Comparison of ENCODE assay signal across 8 cellular contexts in the genomic region with DNA sequence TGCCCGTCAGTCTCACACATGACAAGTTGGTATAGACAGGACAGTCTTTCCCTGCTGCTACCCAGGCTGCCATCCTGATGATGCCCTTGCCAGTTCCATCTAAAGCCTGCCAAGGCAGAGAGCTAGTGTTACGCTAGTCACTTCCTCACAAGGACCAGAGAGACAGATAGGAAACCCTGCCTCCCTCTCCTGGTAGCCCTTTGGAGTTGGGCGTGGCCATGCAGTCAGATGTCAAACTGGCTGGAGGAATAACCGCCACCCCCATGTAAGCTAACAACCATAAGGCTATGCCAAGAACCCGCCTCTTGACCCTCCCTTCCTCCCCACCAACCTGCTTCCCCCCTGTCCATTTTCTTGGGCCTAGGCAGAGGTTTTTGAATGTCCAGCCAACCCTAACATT. TPM values are rescaled to one million over a fixed set of nuclear protein-coding genes. Genes with fewer than 3 reads are reported as not detected.
A peak's percentile ranks its signal among the peaks of the same experiment; 100 is the strongest.
DNase-seq lines count a peak whose midpoint lies in the region; ATAC-seq and TF ChIP-seq lines count a peak whose summit lies in the region.

No MANE protein-coding gene starts in this region.

- H3K36me3 ChIP-seq in body of pancreas (replicated peaks in 1 of 2; ENCODE audit: insufficient read depth in 1 of 2, low read depth in 2 of 2) (peaks cover 13 to 14% of the 10 kb centered on the region in 2 donors), mucosa of descending colon (ENCODE audit: low read depth) (no peaks in the 10 kb centered on the region)

- TF ChIP-seq CTCF in body of pancreas (IDR thresholded peaks at IDR 0.05) = no peak
- no peak for TF ChIP-seq CTCF in mucosa of descending colon (IDR thresholded peaks at IDR 0.05)

- H3K4me3 ChIP-seq in body of pancreas = no peak overlapping the region
- no peak overlapping the region for H3K4me3 ChIP-seq in mucosa of descending colon

- no peaks in the 10 kb centered on the region for H3K27me3 ChIP-seq in body of pancreas

- H3K4me1 ChIP-seq in body of pancreas (peaks cover 40% of the 10 kb centered on the region), mucosa of descending colon (ENCODE audit: low read depth) (peaks cover 44% of the 10 kb centered on the region)

- ATAC-seq in body of pancreas (no peak), mucosa of descending colon (peak; percentile 67), GM18858 (IDR thresholded peaks at IDR 0.05; ENCODE audit: unreplicated experiment) (no peak), sciatic nerve (no peak)

- peak; percentile 41 for DNase-seq in AG08395 (ENCODE audit: low spot score)
- DNase-seq in HUDEP-2 (lab: John Stamatoyannopoulos, UW; ENCODE audit: unreplicated experiment in 76 of 76) = peak in 71 of 76 experiments; percentile 30 to 84 (median 64)
- DNase-seq in body of pancreas = peak; percentile 44 to 68 (median 62)
- DNase-seq in mucosa of descending colon = peak; percentile 78 to 89 (median 80)
- no peak for DNase-seq in globus pallidus (ENCODE audit: low spot score)
- no peak for DNase-seq in sciatic nerve (ENCODE audit: low spot score)
- DNase-seq in cortex of kidney (lab: John Stamatoyannopoulos, UW) = no peak

- peak overlapping the region in 3 of 4 donors; percentile 4 to 44 (median 31) for H3K27ac ChIP-seq in body of pancreas

- 30 to 37% methylated on average over 5 of the region's 5 CpGs for WGBS in body of pancreas, 2 donors

- no peak for TF ChIP-seq POLR2A in body of pancreas (IDR thresholded peaks at IDR 0.05)

- intact Hi-C loops in body of pancreas (cut with DNase I) (no loop called here), mucosa of descending colon (cut with DNase I, micrococcal nuclease) (no loop called here), sciatic nerve (cut with DNase I) (no loop called here)

- H3K9me3 ChIP-seq in body of pancreas (no peaks in the 10 kb centered on the region), mucosa of descending colon (no peaks in the 10 kb centered on the region)

RNA-seq across cellular contexts. Expression of a gene that starts 2.8 kb away (rescaled TPM):
- total RNA-seq in body of pancreas = 10 to 100 TPM; 39.4 to 54.1 TPM
- 10 to 100 TPM; 41.4 to 51.6 (median 41.4) TPM for total RNA-seq in mucosa of descending colon
- total RNA-seq in sciatic nerve = 29.6 TPM

RNA-seq across cellular contexts. Expression of a gene that starts 5.9 kb away (rescaled TPM):
- total RNA-seq in body of pancreas = 10 to 100 TPM; 11.4 to 29.0 TPM
- total RNA-seq in mucosa of descending colon = 10 to 100 TPM; 20.5 to 37.6 (median 36.7) TPM
- 10.1 TPM for total RNA-seq in sciatic nerve

RNA-seq across cellular contexts. Expression of a gene that starts 6.0 kb away (rescaled TPM):
- total RNA-seq in body of pancreas (10 to 100 TPM; 27.0 to 30.9 TPM), mucosa of descending colon (10 to 100 TPM; 20.2 to 32.9 (median 25.0) TPM), sciatic nerve (20.6 TPM)

RNA-seq across cellular contexts. Expression of a gene that starts 11.0 kb away (rescaled TPM):
- total RNA-seq in body of pancreas (1 to 10 TPM; 1.3 to 2.3 TPM), mucosa of descending colon (under 1 TPM; 0.20 to 0.60 (median 0.31) TPM), sciatic nerve (1.9 TPM)

RNA-seq across cellular contexts. Expression of a gene that starts 15.9 kb away (rescaled TPM):
- total RNA-seq in body of pancreas (10 to 100 TPM; 26.7 to 30.0 TPM), mucosa of descending colon (10 to 100 TPM; 10.9 to 25.7 (median 18.9) TPM), sciatic nerve (51.0 TPM)

Comparison
In these comparisons a context has a peak if more than half of its experiments do, and no peak if none do; other contexts are left out.
1. DNase-seq: peak in AG08395 (single experiment), HUDEP-2 (71 of 76), body of pancreas (4 of 4) and mucosa of descending colon (3 of 3); none in globus pallidus (single experiment), sciatic nerve (single experiment) and cortex of kidney (single experiment).